ENCODE assay signal across 37 cellular contexts in genomic region chr11:77778118-77778517, GRCh38.
"Had no signal": no experiment of that assay in that cellular context is flagged by ENCODE, and none has a peak within 500 bp of the region (broad histone marks: within the 10 kb centered on the region; RNA-seq: fewer than 3 reads in every experiment).

No MANE protein-coding gene starts in this region.

- H3K27me3 Mint-ChIP-seq: activated B cell treated with CpG ODN at 0.5 μM for 24 hours; activated CD4-positive, alpha-beta memory T cell treated with anti-CD3 and anti-CD28 coated beads for 36 hours; activated CD4-positive, alpha-beta T cell treated with anti-CD3 and anti-CD28 coated beads, Interleukin-2, amount 10 ng/mL, durations not matched to agents 24 days and 14 days; activated CD8-positive, alpha-beta memory T cell treated with anti-CD3 and anti-CD28 coated beads, Interleukin-2, amount 10 ng/mL, durations not matched to agents 7 days and 5 days; activated naive CD8-positive, alpha-beta T cell treated with anti-CD3 and anti-CD28 coated beads for 36 hours; activated naive CD8-positive, alpha-beta T cell treated with anti-CD3 and anti-CD28 coated beads, Interleukin-2, amount 50 U/mL, for 24 hours; effector memory CD8-positive, alpha-beta T cell; T-cell had no signal

- H3K36me3 Mint-ChIP-seq: activated CD4-positive, alpha-beta memory T cell treated with anti-CD3 and anti-CD28 coated beads for 36 hours; T-cell had no signal

- H3K4me3 Mint-ChIP-seq: activated B cell treated with CpG ODN at 0.5 μM for 24 hours; activated CD4-positive, alpha-beta memory T cell treated with anti-CD3 and anti-CD28 coated beads for 36 hours; activated CD4-positive, alpha-beta T cell treated with anti-CD3 and anti-CD28 coated beads, Interleukin-2, amount 10 ng/mL, durations not matched to agents 24 days and 14 days; activated CD8-positive, alpha-beta memory T cell treated with anti-CD3 and anti-CD28 coated beads, Interleukin-2, amount 10 ng/mL, durations not matched to agents 7 days and 5 days; activated CD8-positive, alpha-beta T cell treated with anti-CD3 and anti-CD28 coated beads, Interleukin-2, amount 10 ng/mL, durations not matched to agents 7 days and 5 days; activated naive CD8-positive, alpha-beta T cell treated with anti-CD3 and anti-CD28 coated beads for 36 hours; activated naive CD8-positive, alpha-beta T cell treated with anti-CD3 and anti-CD28 coated beads, Interleukin-2, amount 50 U/mL, for 24 hours; activated T-helper 1 cell treated with anti-CD3 and anti-CD28 coated beads, Interleukin-12 subunit alpha, Interleukin-12 subunit beta, Interleukin-2, Interleukin-4 antibody, amounts not matched to agents 30 ng/mL and 10 ng/mL and 1 ng/mL, durations not matched to agents 14 hours and 24 hours and 36 hours; effector memory CD8-positive, alpha-beta T cell; T-cell; T-helper 1 cell treated with Interleukin-12 subunit alpha and Interleukin-12 subunit beta and Interleukin-4 antibody, amounts not matched to agents 30 μg/mL and 1 μg/mL, for 36 hours; T-helper 2 cell treated with Interferon-gamma antibody and Interleukin-4, amounts not matched to agents 5 μg/mL and 100 μg/mL, for 36 hours had no signal

- H3K4me1 ChIP-seq: body of pancreas, esophagus squamous epithelium had no signal

- DNase-seq: activated B cell treated with CpG ODN at 0.5 μM for 24 hours; activated CD4-positive, alpha-beta memory T cell treated with anti-CD3 and anti-CD28 coated beads for 36 hours; activated CD8-positive, alpha-beta memory T cell treated with anti-CD3 and anti-CD28 coated beads, Interleukin-2, amount 10 ng/mL, durations not matched to agents 7 days and 5 days; activated CD8-positive, alpha-beta memory T cell treated with anti-CD3 and anti-CD28 coated beads, Interleukin-2, amount 50 U/mL, for 4 hours; activated CD8-positive, alpha-beta T cell treated with anti-CD3 and anti-CD28 coated beads, Interleukin-2, amount 10 ng/mL, durations not matched to agents 7 days and 5 days; activated gamma-delta T cell; activated naive CD4-positive, alpha-beta T cell; activated naive CD4-positive, alpha-beta T cell treated with anti-CD3 and anti-CD28 coated beads, Interleukin-2, amount 50 U/mL, for 16 hours; activated naive CD8-positive, alpha-beta T cell treated with anti-CD3 and anti-CD28 coated beads for 36 hours; activated naive CD8-positive, alpha-beta T cell treated with anti-CD3 and anti-CD28 coated beads, Interleukin-2, amount 50 U/mL, for 24 hours; activated T-cell treated with anti-CD3 and anti-CD28 coated beads, Interleukin-2, amount 50 U/mL, for 1 hour; activated T-cell treated with anti-CD3 and anti-CD28 coated beads, Interleukin-2, amount 50 U/mL, for 48 hours; adrenal gland; amygdala; aorta; body of pancreas; caudate nucleus; cortex of kidney; dermis blood vessel endothelial cell; effector CD4-positive, alpha-beta T cell; effector memory CD8-positive, alpha-beta T cell; esophagus squamous epithelium; foreskin melanocyte; SW 1271; T-cell; T1000; WERI-Rb-1 had no signal

- ATAC-seq: activated CD4-positive, CD25-positive, alpha-beta regulatory T cell treated with anti-CD3 and anti-CD28 coated beads, Interleukin-2, amount 50 U/mL, for 24 hours; activated CD8-positive, alpha-beta memory T cell treated with anti-CD3 and anti-CD28 coated beads, Interleukin-2, amount 10 ng/mL, durations not matched to agents 7 days and 5 days; activated CD8-positive, alpha-beta T cell treated with anti-CD3 and anti-CD28 coated beads, Interleukin-2, amount 10 ng/mL, durations not matched to agents 7 days and 5 days; activated naive CD8-positive, alpha-beta T cell treated with anti-CD3 and anti-CD28 coated beads, Interleukin-2, amount 50 U/mL, for 24 hours; body of pancreas; effector memory CD8-positive, alpha-beta T cell; gastroesophageal sphincter; T-cell had no signal

- H3K9me3 Mint-ChIP-seq: activated B cell treated with CpG ODN at 0.5 μM for 24 hours; activated CD4-positive, alpha-beta memory T cell treated with anti-CD3 and anti-CD28 coated beads for 36 hours; activated CD4-positive, alpha-beta T cell treated with anti-CD3 and anti-CD28 coated beads, Interleukin-2, amount 10 ng/mL, durations not matched to agents 24 days and 14 days; activated naive CD8-positive, alpha-beta T cell treated with anti-CD3 and anti-CD28 coated beads for 36 hours; activated naive CD8-positive, alpha-beta T cell treated with anti-CD3 and anti-CD28 coated beads, Interleukin-2, amount 50 U/mL, for 24 hours; activated T-helper 1 cell treated with anti-CD3 and anti-CD28 coated beads, Interleukin-12 subunit alpha, Interleukin-12 subunit beta, Interleukin-2, Interleukin-4 antibody, amounts not matched to agents 30 ng/mL and 10 ng/mL and 1 ng/mL, durations not matched to agents 14 hours and 24 hours and 36 hours; effector memory CD8-positive, alpha-beta T cell; T-cell; T-helper 1 cell treated with Interleukin-12 subunit alpha and Interleukin-12 subunit beta and Interleukin-4 antibody, amounts not matched to agents 30 μg/mL and 1 μg/mL, for 36 hours; T-helper 2 cell treated with Interferon-gamma antibody and Interleukin-4, amounts not matched to agents 5 μg/mL and 100 μg/mL, for 36 hours had no signal

- FAIRE-seq: colon, endometrium, endothelial cell of umbilical vein had no signal

- H3K27ac ChIP-seq: adrenal gland, body of pancreas, epithelial cell of prostate, esophagus squamous epithelium, gastroesophageal sphincter, WERI-Rb-1 had no signal

- H3K36me3 ChIP-seq: adrenal gland, esophagus squamous epithelium, gastroesophageal sphincter, WERI-Rb-1 had no signal

- H3K27ac Mint-ChIP-seq: activated CD4-positive, alpha-beta memory T cell treated with anti-CD3 and anti-CD28 coated beads for 36 hours; activated CD4-positive, alpha-beta T cell treated with anti-CD3 and anti-CD28 coated beads, Interleukin-2, amount 10 ng/mL, durations not matched to agents 24 days and 14 days; activated CD8-positive, alpha-beta T cell treated with anti-CD3 and anti-CD28 coated beads, Interleukin-2, amount 10 ng/mL, durations not matched to agents 7 days and 5 days; activated naive CD8-positive, alpha-beta T cell treated with anti-CD3 and anti-CD28 coated beads for 36 hours; activated naive CD8-positive, alpha-beta T cell treated with anti-CD3 and anti-CD28 coated beads, Interleukin-2, amount 50 U/mL, for 24 hours; T-helper 1 cell treated with Interleukin-12 subunit alpha and Interleukin-12 subunit beta and Interleukin-4 antibody, amounts not matched to agents 30 μg/mL and 1 μg/mL, for 36 hours; T-helper 2 cell treated with Interferon-gamma antibody and Interleukin-4, amounts not matched to agents 5 μg/mL and 100 μg/mL, for 36 hours had no signal

- H3K4me3 ChIP-seq: adrenal gland, body of pancreas, esophagus squamous epithelium, gastroesophageal sphincter had no signal

- H3K27me3 ChIP-seq: adrenal gland, body of pancreas, esophagus squamous epithelium, gastroesophageal sphincter had no signal

- H3K9me3 ChIP-seq: adrenal gland, body of pancreas, esophagus squamous epithelium, gastroesophageal sphincter had no signal
